In the genomic region with DNA sequence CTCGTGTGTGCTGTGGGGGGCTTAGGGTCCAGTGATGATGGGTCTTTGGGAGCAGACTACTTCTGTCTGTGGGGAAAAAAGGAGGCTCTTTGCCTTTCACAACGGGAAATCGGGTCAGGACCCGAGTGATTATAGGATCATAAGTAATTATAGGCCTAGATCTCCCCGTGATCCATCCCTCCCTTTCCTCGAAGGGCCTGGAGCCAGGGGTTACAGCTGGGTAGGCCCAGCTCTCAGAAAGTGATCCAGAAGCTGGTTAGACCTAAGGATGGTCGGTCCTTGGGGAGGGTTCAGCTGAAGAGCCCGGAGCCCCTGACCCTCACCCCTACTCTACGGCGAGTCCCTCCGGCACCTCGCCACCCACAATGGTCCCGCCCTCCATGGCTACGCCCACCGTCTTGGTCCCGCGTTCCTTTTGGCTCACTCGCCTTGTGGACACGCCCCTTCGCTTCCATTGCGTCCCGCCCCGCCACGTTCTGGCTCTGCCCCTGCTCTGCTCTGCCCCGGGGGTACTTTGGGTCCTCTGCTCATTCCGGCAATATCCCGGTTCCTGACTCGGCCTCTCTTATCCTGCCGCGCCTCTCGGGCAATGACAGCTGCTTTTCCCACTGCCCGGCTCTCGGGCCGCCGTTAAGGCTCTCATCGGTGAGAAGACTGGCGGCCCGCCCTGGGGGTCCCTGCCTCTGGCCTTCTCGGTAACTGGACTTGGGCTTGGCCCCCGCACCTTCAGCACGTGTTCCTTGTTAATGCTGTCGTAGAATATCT, we compare ENCODE assay signal across 8 cellular contexts. TPM values are rescaled to one million over a fixed set of nuclear protein-coding genes. Genes with fewer than 3 reads are reported as not detected.
A peak's percentile ranks its signal among the peaks of the same experiment; 100 is the strongest.
DNase-seq lines count a peak whose midpoint lies in the region; ATAC-seq, FAIRE-seq and TF ChIP-seq lines count a peak whose summit lies in the region.

No MANE protein-coding gene starts in this region.

- no peaks in the 10 kb centered on the region for H3K79me2 ChIP-seq in SK-N-SH (ENCODE audit: insufficient read depth)

- FAIRE-seq in pancreas (lab: Jason Lieb, UNC) = no peak

- peak overlapping the region; percentile 62 to 73 for H3K4me3 ChIP-seq in SK-N-SH (ENCODE audit: low read depth in 2 of 2, low read length in 1 of 2)
- H3K4me3 ChIP-seq in pancreas = peak overlapping the region; percentile 30 to 62 (median 45)
- H3K4me3 ChIP-seq in thymus (ENCODE audit: low read length) = peak overlapping the region; percentile 54

- TF ChIP-seq CTCF in SK-N-SH (IDR thresholded peaks at IDR 0.05) (no peak), pancreas (IDR thresholded peaks at IDR 0.05) (no peak)

- intact Hi-C loops in Right ventricle myocardium superior (cut with DNase I) (no loop called here), pancreas (cut with DNase I) (no loop called here)

- DNase-seq in AG08396 (ENCODE audit: low spot score) = peak; percentile 81
- peak; percentile 89 for DNase-seq in SK-N-SH
- DNase-seq in Right ventricle myocardium superior = peak; percentile 90
- peak; percentile 65 to 90 (median 82) for DNase-seq in pancreas

- peak overlapping the region; percentile 89 for H2AFZ ChIP-seq in SK-N-SH (ENCODE audit: low read depth)

- peak overlapping the region; percentile 94 for H3K4me3 Mint-ChIP-seq in activated naive CD4-positive, alpha-beta T cell treated with anti-CD3 and anti-CD28 coated beads, Interleukin-2, amount 50 U/mL, for 24 hours

- no peaks in the 10 kb centered on the region for H3K27me3 ChIP-seq in SK-N-SH (ENCODE audit: insufficient read depth)
- no peaks in the 10 kb centered on the region for H3K27me3 ChIP-seq in pancreas
- H3K27me3 ChIP-seq in thymus (ENCODE audit: control insufficient read depth, insufficient read depth) = peaks cover 4% of the 10 kb centered on the region

- H3K36me3 Mint-ChIP-seq in activated naive CD4-positive, alpha-beta T cell treated with anti-CD3 and anti-CD28 coated beads, Interleukin-2, amount 50 U/mL, for 24 hours = no peaks in the 10 kb centered on the region

- TF ChIP-seq RAD21 in SK-N-SH (IDR thresholded peaks at IDR 0.05; ENCODE audit: low read length) = no peak

- H3K9me3 ChIP-seq in SK-N-SH = no peaks in the 10 kb centered on the region
- no peaks in the 10 kb centered on the region for H3K9me3 ChIP-seq in pancreas
- H3K9me3 ChIP-seq in thymus (ENCODE audit: control insufficient read depth) = no peaks in the 10 kb centered on the region

- H3K27ac ChIP-seq in SK-N-SH (ENCODE audit: low read depth in 2 of 2, low read length in 1 of 2) (peak overlapping the region; percentile 31 to 76), pancreas (peak overlapping the region in 3 of 4 donors; percentile 2 to 34 (median 31)), thymus (ENCODE audit: low read depth) (no peak overlapping the region)

- no peak for TF ChIP-seq EP300 in SK-N-SH (IDR thresholded peaks at IDR 0.05; ENCODE audit: borderline replicate concordance in 1 of 2, low read depth in 1 of 2, low read length in 1 of 2)

- no peaks in the 10 kb centered on the region for H3K9me2 ChIP-seq in SK-N-SH

- H4K20me1 ChIP-seq in SK-N-SH (ENCODE audit: insufficient read depth) = no peaks in the 10 kb centered on the region

- H3K4me1 Mint-ChIP-seq in activated naive CD4-positive, alpha-beta T cell treated with anti-CD3 and anti-CD28 coated beads, Interleukin-2, amount 50 U/mL, for 24 hours = peaks cover 11% of the 10 kb centered on the region

- peak overlapping the region; percentile 95 for H3K4me2 ChIP-seq in SK-N-SH

- H3K9ac ChIP-seq in SK-N-SH = peak overlapping the region; percentile 64

- CTCF ChIA-PET in SK-N-SH (lab: Yijun Ruan, JAX) = interaction anchor here (0.7 to 5.1 kb wide), 13 partner anchors 12 to 605 kb away, joined by 3 to 59 read pairs (median 7); a partner anchor contains a TSS

- H3K36me3 ChIP-seq in SK-N-SH (replicated peaks in 1 of 2; ENCODE audit: control insufficient read depth in 1 of 2, insufficient read depth in 2 of 2, low read length in 1 of 2) (no peaks in the 10 kb centered on the region), pancreas (no peaks in the 10 kb centered on the region), thymus (ENCODE audit: control insufficient read depth, insufficient read depth) (no peaks in the 10 kb centered on the region)

- peaks cover 6% of the 10 kb centered on the region for H3F3A ChIP-seq in SK-N-SH (replicated peaks; ENCODE audit: insufficient read depth)

- no peaks in the 10 kb centered on the region for H3K27me3 Mint-ChIP-seq in activated naive CD4-positive, alpha-beta T cell treated with anti-CD3 and anti-CD28 coated beads, Interleukin-2, amount 50 U/mL, for 24 hours

- 9% methylated on average over 34 of the region's 42 CpGs for WGBS in SK-N-SH (ENCODE audit: low lambda C conversion rate)
- WGBS in pancreas, 2 donors = 4 to 5% methylated on average over 42 of the region's 42 CpGs
- 8% methylated on average over 42 of the region's 42 CpGs for WGBS in thymus

- peak; percentile 78 for ATAC-seq in GM18907 (IDR thresholded peaks at IDR 0.05; ENCODE audit: unreplicated experiment)
- peak; percentile 72 for ATAC-seq in HG03432 (IDR thresholded peaks at IDR 0.05; ENCODE audit: unreplicated experiment)
- ATAC-seq in Right ventricle myocardium superior (ENCODE audit: poor library complexity) = peak; percentile 98
- ATAC-seq in pancreas = peak; percentile 90 to 97 (median 94)

- peaks cover 0 to 22% of the 10 kb centered on the region in 2 experiments; a peak in 1 of 4 replicates for H3K4me1 ChIP-seq in SK-N-SH (ENCODE audit: control insufficient read depth in 1 of 2, insufficient read depth in 2 of 2, low read depth in 1 of 2, low read length in 1 of 2)
- H3K4me1 ChIP-seq in pancreas = no peaks in the 10 kb centered on the region
- H3K4me1 ChIP-seq in thymus (ENCODE audit: control insufficient read depth, insufficient read depth, low read length) = no peaks in the 10 kb centered on the region

- no peaks in the 10 kb centered on the region for H3K9me3 Mint-ChIP-seq in activated naive CD4-positive, alpha-beta T cell treated with anti-CD3 and anti-CD28 coated beads, Interleukin-2, amount 50 U/mL, for 24 hours

- POLR2A ChIA-PET in SK-N-SH (lab: Yijun Ruan, JAX) = interaction anchor here (0.8 to 1.5 kb wide), 4 partner anchors 15 to 87 kb away, joined by 3 to 9 read pairs (median 3); a partner anchor contains a TSS

- no peak overlapping the region for H3K27ac Mint-ChIP-seq in activated naive CD4-positive, alpha-beta T cell treated with anti-CD3 and anti-CD28 coated beads, Interleukin-2, amount 50 U/mL, for 24 hours

TF ChIP-seq in SK-N-SH, 30 proteins besides CTCF, POLR2A, EP300 and RAD21 (continues in another document):
- TF ChIP-seq TEAD4 (IDR thresholded peaks at IDR 0.05; ENCODE audit: borderline replicate concordance, insufficient read depth) (no peak), MEF2A (IDR thresholded peaks at IDR 0.05; ENCODE audit: borderline replicate concordance, low read depth) (no peak), NRF1 (IDR thresholded peaks at IDR 0.05; ENCODE audit: low read depth, low read length) (no peak), TCF12 (IDR thresholded peaks at IDR 0.05) (no peak), TAF1 (IDR thresholded peaks at IDR 0.05; ENCODE audit: borderline replicate concordance, low read depth, low read length) (no peak), POLR2AphosphoS5 (IDR thresholded peaks at IDR 0.05; ENCODE audit: low read depth, low read length) (0 out of 2 replicates have a peak, but pooled peaks have one; percentile 14), RXRA (IDR thresholded peaks at IDR 0.05; ENCODE audit: borderline replicate concordance, low read depth) (no peak), GATA2 (CRISPR knock-in tag; IDR thresholded peaks at IDR 0.05) (no peak), SMC3 (IDR thresholded peaks at IDR 0.05; ENCODE audit: low read depth, low read length) (no peak), FOSL2 (IDR thresholded peaks at IDR 0.05; ENCODE audit: borderline replicate concordance, low read depth) (no peak)
- TF ChIP-seq, protein P1, sequence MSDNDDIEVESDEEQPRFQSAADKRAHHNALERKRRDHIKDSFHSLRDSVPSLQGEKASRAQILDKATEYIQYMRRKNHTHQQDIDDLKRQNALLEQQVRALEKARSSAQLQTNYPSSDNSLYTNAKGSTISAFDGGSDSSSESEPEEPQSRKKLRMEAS (IDR thresholded peaks at IDR 0.05; ENCODE audit: low read depth) = no peak; the same call in 1 of the 2 replicates
- TF ChIP-seq, protein P2, sequence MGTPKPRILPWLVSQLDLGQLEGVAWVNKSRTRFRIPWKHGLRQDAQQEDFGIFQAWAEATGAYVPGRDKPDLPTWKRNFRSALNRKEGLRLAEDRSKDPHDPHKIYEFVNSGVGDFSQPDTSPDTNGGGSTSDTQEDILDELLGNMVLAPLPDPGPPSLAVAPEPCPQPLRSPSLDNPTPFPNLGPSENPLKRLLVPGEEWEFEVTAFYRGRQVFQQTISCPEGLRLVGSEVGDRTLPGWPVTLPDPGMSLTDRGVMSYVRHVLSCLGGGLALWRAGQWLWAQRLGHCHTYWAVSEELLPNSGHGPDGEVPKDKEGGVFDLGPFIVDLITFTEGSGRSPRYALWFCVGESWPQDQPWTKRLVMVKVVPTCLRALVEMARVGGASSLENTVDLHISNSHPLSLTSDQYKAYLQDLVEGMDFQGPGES (IDR thresholded peaks at IDR 0.05; ENCODE audit: low read depth, low read length) = no peak

RNA-seq across cellular contexts. Expression of a gene that starts 5.0 kb away (rescaled TPM):
- 0.02 and 0.10 TPM in 2 replicates for polyA plus RNA-seq in SK-N-SH (2012; rRNA removed)
- polyA plus RNA-seq in SK-N-SH (2012; cell fraction: cytosol; rRNA removed) = 0.01 and 0.14 TPM in 2 replicates
- 0.04 and 0.18 TPM in 2 replicates for polyA plus RNA-seq in SK-N-SH (2012; cell fraction: nucleus; rRNA removed)
- 0.86 TPM for total RNA-seq in Right ventricle myocardium superior
- total RNA-seq in pancreas = 1 to 10 TPM in 1 of 6 donors, under 1 TPM in 5; 0.16 to 1.2 (median 0.64) TPM
- under 1 TPM; 0.77 to 0.84 TPM for polyA plus RNA-seq in pancreas
- polyA plus RNA-seq in thymus = 0.57 TPM

RNA-seq across cellular contexts. Expression of a gene that starts 22.4 kb away (rescaled TPM):
- polyA plus RNA-seq in SK-N-SH (2012; rRNA removed) (1.2 TPM in 2 replicates), pancreas (1 to 10 TPM; 1.4 to 2.4 TPM), thymus (1.9 TPM)
- 0.86 and 1.1 TPM in 2 replicates for polyA plus RNA-seq in SK-N-SH (2012; cell fraction: cytosol; rRNA removed)
- 1.3 and 2.0 TPM in 2 replicates for polyA plus RNA-seq in SK-N-SH (2012; cell fraction: nucleus; rRNA removed)
- total RNA-seq in Right ventricle myocardium superior (4.3 TPM), pancreas (1 to 10 TPM; 2.5 to 9.3 (median 2.9) TPM)
